ENCODE assay signal across 24 cellular contexts in genomic region chr4:106347167-106347566, GRCh38. TPM values are rescaled to one million over a fixed set of nuclear protein-coding genes. Genes with fewer than 3 reads are reported as not detected.
DNase-seq lines count a peak whose midpoint lies in the region; ATAC-seq, FAIRE-seq and TF ChIP-seq lines count a peak whose summit lies in the region.
"Had no signal": no experiment of that assay in that cellular context is flagged by ENCODE, and none has a peak within 500 bp of the region (broad histone marks: within the 10 kb centered on the region; RNA-seq: fewer than 3 reads in every experiment).

No MANE protein-coding gene starts in this region.

- no peak for TF ChIP-seq EP300 in A549 (IDR thresholded peaks at IDR 0.05)

- no peak for TF ChIP-seq RAD21 in A549 (conservative IDR thresholded peaks at IDR 0.05 in 1 of 2, IDR thresholded peaks at IDR 0.05 in 1 of 2)

- no peak for FAIRE-seq in A549 (lab: Jason Lieb, UNC)
- peak; percentile 39 for FAIRE-seq in RCC 7860 (lab: Jason Lieb, UNC)
- peak; percentile 50 for FAIRE-seq in frontal cortex (lab: Jason Lieb, UNC)
- FAIRE-seq: D721Med, GM12892 had no signal

- POLR2A ChIA-PET in A549 (lab: Yijun Ruan, JAX): no interaction called here

- peaks cover 26% of the 10 kb centered on the region for H3K4me1 ChIP-seq in A549
- H3K4me1 ChIP-seq: BE2C; BLaER1 treated with 17β-estradiol and CSF1 and Interleukin-3, amounts not matched to agents 10 nM and 100 nM had no signal

- 58% methylated on average over 1 of the region's 1 CpG for WGBS in A549 (ENCODE audit: missing lambda C conversion rate)

- DNase-seq in A549 (ENCODE audit: low read depth in 1 of 2, low spot score in 1 of 2): no peak
- DNase-seq in RCC 7860 (ENCODE audit: low spot score): no peak
- no peak for DNase-seq in frontal cortex (ENCODE audit: low spot score in 2 of 2)
- DNase-seq in mucosa of gallbladder (ENCODE audit: low spot score): no peak
- DNase-seq in SIG-M5 (lab: John Stamatoyannopoulos, UW): no peak
- DNase-seq: ACHN; AML-193; BE2C; CD4-positive, alpha-beta T cell; CD8-positive, alpha-beta memory T cell; DMS 273 treated with DMSO at 0.1 percent for 48 hours; DMS79; EL; GF-D8; GM23248; H9 had no signal

- no peak for TF ChIP-seq POLR2A in A549 (IDR thresholded peaks at IDR 0.05; ENCODE audit: low read length)

- no peaks in the 10 kb centered on the region for H3K9me3 ChIP-seq in A549
- H3K9me3 ChIP-seq: BE2C; BLaER1 treated with 17β-estradiol and CSF1 and Interleukin-3, amounts not matched to agents 10 nM and 100 nM had no signal

- CTCF ChIA-PET in A549 (lab: Yijun Ruan, JAX): no interaction called here

- ATAC-seq in A549 (no peak), GM19452 (IDR thresholded peaks at IDR 0.05; ENCODE audit: unreplicated experiment) (no peak)
- ATAC-seq: HCT116 had no signal

- no peak for TF ChIP-seq CTCF in A549 (IDR thresholded peaks at IDR 0.05)

- no peak overlapping the region for H3K4me2 ChIP-seq in A549
- H3K4me2 ChIP-seq: BLaER1 treated with 17β-estradiol and CSF1 and Interleukin-3, amounts not matched to agents 10 nM and 100 nM had no signal

- no peak overlapping the region for H3K4me3 ChIP-seq in A549
- H3K4me3 ChIP-seq: BLaER1 treated with 17β-estradiol and CSF1 and Interleukin-3, amounts not matched to agents 10 nM and 100 nM; GM23248 had no signal

- H3K27ac ChIP-seq in A549: no peak overlapping the region
- H3K27ac ChIP-seq: BLaER1 treated with 17β-estradiol and CSF1 and Interleukin-3, amounts not matched to agents 10 nM and 100 nM; GM23248 had no signal

TF ChIP-seq in A549, 52 proteins besides CTCF, POLR2A, EP300 and RAD21:
- TF ChIP-seq PBX3 (IDR thresholded peaks at IDR 0.05) (no peak), MAFK (IDR thresholded peaks at IDR 0.05; ENCODE audit: partially characterized antibody) (peak; percentile 21)

RNA-seq across cellular contexts. Expression of gene GIMD1, which starts 21.4 kb away (rescaled TPM):
- polyA plus RNA-seq in A549 (2011; rRNA removed): not detected in 2 replicates
- polyA plus RNA-seq in A549 (2012; cell fraction: cytosol; rRNA removed): not detected in 2 replicates
- polyA plus RNA-seq in A549 (2012; cell fraction: nucleus; rRNA removed): not detected in 2 replicates
- polyA plus RNA-seq in A549 (2017; fragmentation: RNase III; extraction: RNeasy Plus Mini Kit Qiagen cat#74134 plus additional on column Dnase treatment): not detected in 3 replicates
- polyA minus RNA-seq in A549 (2011; rRNA and poly(A)+ RNA removed): not detected in 2 replicates
- total RNA-seq in frontal cortex: not detected
- 34.1 TPM for total RNA-seq in mucosa of gallbladder
- total RNA-seq: A172; CD4-positive, alpha-beta T cell; CD8-positive, alpha-beta memory T cell; GM23248; H4; H9 had no signal
- polyA plus RNA-seq: CD14-positive monocyte; CD8-positive, alpha-beta memory T cell; GM23248 had no signal

RNA-seq across cellular contexts. Expression of gene AIMP1, which starts 30.8 kb away (rescaled TPM):
- polyA plus RNA-seq in A549 (2011; rRNA removed) (41.4 and 70.7 TPM in 2 replicates), A549 (2017; fragmentation: RNase III; extraction: RNeasy Plus Mini Kit Qiagen cat#74134 plus additional on column Dnase treatment) (35.6 to 39.6 TPM (median 36.5 TPM) in 3 replicates)
- polyA plus RNA-seq in A549 (2012; cell fraction: cytosol; rRNA removed): 8.4 and 10.5 TPM in 2 replicates
- polyA plus RNA-seq in A549 (2012; cell fraction: nucleus; rRNA removed): 2.6 and 3.9 TPM in 2 replicates
- 3.0 and 3.9 TPM in 2 replicates for polyA minus RNA-seq in A549 (2011; rRNA and poly(A)+ RNA removed)
- total RNA-seq in frontal cortex (22.4 TPM), mucosa of gallbladder (46.0 TPM)

RNA-seq across cellular contexts. Expression of gene TBCK, which starts 31.2 kb away (rescaled TPM):
- polyA plus RNA-seq in A549 (2011; rRNA removed) (16.8 and 18.4 TPM in 2 replicates), A549 (2017; fragmentation: RNase III; extraction: RNeasy Plus Mini Kit Qiagen cat#74134 plus additional on column Dnase treatment) (3.6 to 3.9 TPM (median 3.8 TPM) in 3 replicates)
- 3.0 and 3.9 TPM in 2 replicates for polyA plus RNA-seq in A549 (2012; cell fraction: cytosol; rRNA removed)
- 3.8 and 4.3 TPM in 2 replicates for polyA plus RNA-seq in A549 (2012; cell fraction: nucleus; rRNA removed)
- polyA minus RNA-seq in A549 (2011; rRNA and poly(A)+ RNA removed): 26.0 and 27.1 TPM in 2 replicates
- total RNA-seq in frontal cortex (116 TPM), mucosa of gallbladder (70.6 TPM)

Comparison
In these comparisons a context has a peak if more than half of its experiments do, and no peak if none do; other contexts are left out.
1. RNA of gene GIMD1, which starts 21.4 kb away (total RNA-seq): 34.1 TPM in mucosa of gallbladder (single experiment); not detected in frontal cortex (single experiment); every median in the first group is over 10 times any median in the second.